ENCODE assay signal across 22 cellular contexts in the genomic region with DNA sequence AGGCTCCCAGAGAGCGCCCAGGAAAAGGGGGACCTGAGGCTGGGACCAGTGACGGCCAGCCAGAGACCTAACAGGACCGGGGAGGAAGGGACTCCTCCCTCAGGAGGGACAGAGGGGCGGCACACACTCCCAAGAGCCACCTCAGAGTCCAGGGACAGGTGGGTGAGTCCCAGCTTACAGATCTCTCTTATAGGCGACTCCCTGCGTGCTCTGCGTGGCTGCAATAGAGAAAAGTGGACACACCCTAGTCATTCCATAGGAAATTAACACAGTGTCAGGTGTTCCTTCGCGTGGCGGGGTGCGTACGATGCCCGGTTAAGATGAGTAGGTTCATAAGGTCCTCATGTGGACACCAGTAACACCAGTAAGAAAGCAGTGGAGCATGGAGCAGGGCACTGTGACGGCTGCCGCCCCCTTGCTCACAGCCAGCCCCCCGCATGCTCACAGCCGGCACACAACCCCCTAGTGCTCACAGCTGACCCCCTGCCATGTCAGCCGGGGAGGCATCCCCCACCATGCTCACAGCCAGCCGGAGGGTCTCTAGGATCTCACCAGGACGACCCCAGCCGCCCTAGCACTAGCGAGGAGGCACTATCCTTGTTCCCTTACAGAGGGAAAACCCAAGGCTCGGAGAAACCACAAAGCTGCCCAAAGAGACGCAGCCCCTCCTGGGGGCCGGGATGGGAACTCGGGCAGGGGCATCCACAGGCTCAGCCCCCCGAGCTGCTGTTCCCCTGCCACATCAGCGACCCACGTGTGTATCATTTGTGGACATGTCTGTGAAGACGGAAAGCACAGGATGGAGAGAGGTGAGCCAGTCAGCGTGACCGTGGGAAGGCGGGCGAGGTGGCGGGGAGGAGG.
DNase-seq lines count a peak whose midpoint lies in the region; ATAC-seq and TF ChIP-seq lines count a peak whose summit lies in the region.
"Had no signal": no experiment of that assay in that cellular context is flagged by ENCODE, and none has a peak within 500 bp of the region (broad histone marks: within the 10 kb centered on the region; RNA-seq: fewer than 3 reads in every experiment).

No MANE protein-coding gene starts in this region.

- H3K27ac ChIP-seq in HEK293 (ENCODE audit: extremely low read depth, low read depth, low read length) = no peak overlapping the region
- no peak overlapping the region for H3K27ac ChIP-seq in right lobe of liver
- H3K27ac ChIP-seq in foreskin keratinocyte = no peak overlapping the region
- H3K27ac ChIP-seq: cardiac muscle cell, epithelial cell of prostate, pancreas, uterus had no signal

- CTCF ChIA-PET in HEK293 (lab: Yijun Ruan, JAX) = no interaction called here

- H3K36me3 Mint-ChIP-seq in CD14-positive monocyte = no peaks in the 10 kb centered on the region
- H3K36me3 Mint-ChIP-seq: CD4-positive, alpha-beta memory T cell had no signal

- DNase-seq in CD14-positive monocyte (ENCODE audit: low spot score) (peak; percentile 32), right lobe of liver (peak in 2 of 3 donors; percentile 32 to 40), sciatic nerve (ENCODE audit: low spot score) (peak; percentile 40), foreskin keratinocyte (no peak), AG20443 (ENCODE audit: low spot score) (no peak)
- DNase-seq: activated CD4-positive, alpha-beta T cell treated with anti-CD3 and anti-CD28 coated beads, Interleukin-2, amount 50 U/mL, for 4 hours; activated CD8-positive, alpha-beta memory T cell treated with anti-CD3 and anti-CD28 coated beads, Interleukin-2, amount 50 U/mL, for 4 hours; anterior cingulate cortex; CD4-positive, alpha-beta memory T cell; KBM-7; MM.1S; NCI-H1436; right cardiac atrium; stimulated activated CD4-positive, alpha-beta T cell treated with anti-CD3 and anti-CD28 coated beads, Interleukin-15, amount 100 ng/mL, for 24 hours; stimulated activated CD8-positive, alpha-beta memory T cell treated with anti-CD3 and anti-CD28 coated beads, Interleukin-4, amount 100 ng/mL, for 48 hours had no signal

- intact Hi-C loops in CD14-positive monocyte (cut with micrococcal nuclease) = no loop called here
- intact Hi-C loops in right lobe of liver (cut with DNase I) = no loop called here
- intact Hi-C loops in sciatic nerve (cut with DNase I) = no loop called here

- H3K4me3 Mint-ChIP-seq in CD14-positive monocyte = no peak overlapping the region
- H3K4me3 Mint-ChIP-seq: CD4-positive, alpha-beta memory T cell; T-helper 1 cell treated with Interleukin-12 subunit alpha and Interleukin-12 subunit beta and Interleukin-4 antibody, amounts not matched to agents 30 μg/mL and 1 μg/mL, for 36 hours had no signal

- TF ChIP-seq POLR2A in right lobe of liver (IDR thresholded peaks at IDR 0.05) = no peak

- H3K36me3 ChIP-seq in HEK293 (ENCODE audit: control insufficient read depth in 2 of 2, insufficient read depth in 1 of 2, low read length in 2 of 2) = no peaks in the 10 kb centered on the region
- no peaks in the 10 kb centered on the region for H3K36me3 ChIP-seq in right lobe of liver
- H3K36me3 ChIP-seq: cardiac muscle cell, pancreas, uterus had no signal

- ATAC-seq in right lobe of liver (no peak), sciatic nerve (no peak), HG03571 (IDR thresholded peaks at IDR 0.05; ENCODE audit: unreplicated experiment) (no peak), foreskin keratinocyte (no peak)
- ATAC-seq: right cardiac atrium had no signal

- H3K27me3 Mint-ChIP-seq in CD14-positive monocyte (ENCODE audit: low read depth in 3 of 3) = peaks cover 0 to 1% (median 1%) of the 10 kb centered on the region in 3 donors
- H3K27me3 Mint-ChIP-seq: CD4-positive, alpha-beta memory T cell had no signal

- H3K9me3 Mint-ChIP-seq in CD14-positive monocyte = peaks cover 2 to 10% (median 9%) of the 10 kb centered on the region in 7 donors
- H3K9me3 Mint-ChIP-seq: T-helper 1 cell treated with Interleukin-12 subunit alpha and Interleukin-12 subunit beta and Interleukin-4 antibody, amounts not matched to agents 30 μg/mL and 1 μg/mL, for 36 hours had no signal

- no peaks in the 10 kb centered on the region for H3K4me1 Mint-ChIP-seq in CD14-positive monocyte
- H3K4me1 Mint-ChIP-seq: CD4-positive, alpha-beta memory T cell had no signal

- H3K4me1 ChIP-seq in HEK293 (ENCODE audit: control insufficient read depth, insufficient read depth, low read length) (no peaks in the 10 kb centered on the region), right lobe of liver (no peaks in the 10 kb centered on the region), foreskin keratinocyte (no peaks in the 10 kb centered on the region)
- H3K4me1 ChIP-seq: pancreas, uterus had no signal

- no peak overlapping the region for H3K4me3 ChIP-seq in HEK293 (ENCODE audit: low read depth, low read length)
- H3K4me3 ChIP-seq in right lobe of liver = no peak overlapping the region
- H3K4me3 ChIP-seq: cardiac muscle cell, pancreas, uterus had no signal

- no peak overlapping the region for H3K27ac Mint-ChIP-seq in CD14-positive monocyte
- H3K27ac Mint-ChIP-seq: CD4-positive, alpha-beta memory T cell; T-helper 1 cell treated with Interleukin-12 subunit alpha and Interleukin-12 subunit beta and Interleukin-4 antibody, amounts not matched to agents 30 μg/mL and 1 μg/mL, for 36 hours had no signal

- H3K27me3 ChIP-seq in right lobe of liver (no peaks in the 10 kb centered on the region), foreskin keratinocyte (no peaks in the 10 kb centered on the region)
- H3K27me3 ChIP-seq: cardiac muscle cell, pancreas, uterus had no signal

- WGBS in right lobe of liver (ENCODE audit: insufficient coverage, low coverage, low lambda C conversion rate, missing lambda C conversion rate) = 92% methylated on average over 13 of the region's 35 CpGs

- POLR2A ChIA-PET in HEK293 (lab: Yijun Ruan, JAX) = no interaction called here

- TF ChIP-seq CTCF in CD14-positive monocyte (IDR thresholded peaks at IDR 0.05) (no peak), HEK293 (tag by site-specific recombination; IDR thresholded peaks at IDR 0.05) (no peak), right lobe of liver (IDR thresholded peaks at IDR 0.05) (no peak), foreskin keratinocyte (conservative IDR thresholded peaks at IDR 0.05) (no peak)

- H3K9me3 ChIP-seq in HEK293 (ENCODE audit: control insufficient read depth, insufficient read depth, low read depth, low read length) = no peaks in the 10 kb centered on the region
- H3K9me3 ChIP-seq in right lobe of liver = no peaks in the 10 kb centered on the region
- H3K9me3 ChIP-seq: pancreas, uterus had no signal

TF ChIP-seq in HEK293, 187 proteins besides CTCF, POLR2A, EP300 and RAD21:
- TF ChIP-seq ZIC2 (tag by site-specific recombination; IDR thresholded peaks at IDR 0.05) (peak; percentile 15; the same call in 1 of the 2 replicates), GLIS1 (tag by site-specific recombination; IDR thresholded peaks at IDR 0.05) (peak; percentile 47), EGR2 (tag by site-specific recombination; IDR thresholded peaks at IDR 0.05; ENCODE audit: low read depth) (no peak)
- TF ChIP-seq, protein P1, sequence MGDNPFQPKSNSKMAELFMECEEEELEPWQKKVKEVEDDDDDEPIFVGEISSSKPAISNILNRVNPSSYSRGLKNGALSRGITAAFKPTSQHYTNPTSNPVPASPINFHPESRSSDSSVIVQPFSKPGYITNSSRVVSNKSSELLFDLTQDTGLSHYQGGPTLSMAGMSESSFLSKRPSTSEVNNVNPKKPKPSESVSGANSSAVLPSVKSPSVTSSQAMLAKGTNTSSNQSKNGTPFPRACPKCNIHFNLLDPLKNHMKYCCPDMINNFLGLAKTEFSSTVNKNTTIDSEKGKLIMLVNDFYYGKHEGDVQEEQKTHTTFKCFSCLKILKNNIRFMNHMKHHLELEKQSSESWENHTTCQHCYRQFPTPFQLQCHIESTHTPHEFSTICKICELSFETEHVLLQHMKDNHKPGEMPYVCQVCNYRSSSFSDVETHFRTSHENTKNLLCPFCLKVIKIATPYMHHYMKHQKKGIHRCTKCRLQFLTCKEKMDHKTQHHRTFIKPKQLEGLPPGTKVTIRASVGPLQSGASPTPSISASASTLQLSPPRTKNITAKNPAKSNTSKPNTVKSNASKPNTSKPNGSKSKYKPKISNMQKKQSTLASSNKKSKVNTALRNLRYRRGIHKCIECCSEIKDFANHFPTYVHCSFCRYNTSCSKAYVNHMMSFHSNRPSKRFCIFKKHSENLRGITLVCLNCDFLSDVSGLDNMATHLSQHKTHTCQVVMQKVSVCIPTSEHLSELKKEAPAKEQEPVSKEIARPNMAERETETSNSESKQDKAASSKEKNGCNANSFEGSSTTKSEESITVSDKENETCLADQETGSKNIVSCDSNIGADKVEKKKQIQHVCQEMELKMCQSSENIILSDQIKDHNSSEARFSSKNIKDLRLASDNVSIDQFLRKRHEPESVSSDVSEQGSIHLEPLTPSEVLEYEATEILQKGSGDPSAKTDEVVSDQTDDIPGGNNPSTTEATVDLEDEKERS (tag by site-specific recombination; IDR thresholded peaks at IDR 0.05) = no peak

Comparison
In these comparisons a context has a peak if more than half of its experiments do, and no peak if none do; other contexts are left out.
1. DNase-seq: peak in CD14-positive monocyte (single experiment), right lobe of liver (2 of 3) and sciatic nerve (single experiment); none in foreskin keratinocyte (0 of 2) and AG20443 (single experiment).